ENCODE assay signal across 18 cellular contexts in genomic region chr5:14081791-14082190, GRCh38.
DNase-seq lines count a peak whose midpoint lies in the region; ATAC-seq and TF ChIP-seq lines count a peak whose summit lies in the region.
"Had no signal": no experiment of that assay in that cellular context is flagged by ENCODE, and none has a peak within 500 bp of the region (broad histone marks: within the 10 kb centered on the region; RNA-seq: fewer than 3 reads in every experiment).

No MANE protein-coding gene starts in this region.

- DNase-seq in EH (ENCODE audit: low read depth) (peak; percentile 52), PC-3 (peak; percentile 45), dermis blood vessel endothelial cell (peak; percentile 53), foreskin melanocyte (peak; percentile 19), RKO (ENCODE audit: low spot score) (no peak), PC-9 (no peak), NCI-H1092 (lab: John Stamatoyannopoulos, UW) (no peak)
- no peak for DNase-seq in activated CD4-positive, alpha-beta T cell treated with anti-CD3 and anti-CD28 coated beads for 36 hours
- DNase-seq: CD4-positive, alpha-beta T cell; DMS79; NCI-H1105 treated with DMSO at 0.1 percent for 48 hours; NCI-H187; NCI-H2171; NCI-H82 had no signal

- no peaks in the 10 kb centered on the region for H3K9me3 Mint-ChIP-seq in activated CD4-positive, alpha-beta T cell treated with anti-CD3 and anti-CD28 coated beads for 36 hours (ENCODE audit: low read depth)
- H3K9me3 Mint-ChIP-seq: CD4-positive, alpha-beta T cell had no signal

- no peak overlapping the region for H3K4me3 Mint-ChIP-seq in activated CD4-positive, alpha-beta T cell treated with anti-CD3 and anti-CD28 coated beads for 36 hours
- H3K4me3 Mint-ChIP-seq: CD4-positive, alpha-beta T cell had no signal

- H3K27me3 ChIP-seq in PC-3 (ENCODE audit: low read length) (no peaks in the 10 kb centered on the region), PC-9 (ENCODE audit: insufficient read depth, low read depth) (no peaks in the 10 kb centered on the region)
- H3K27me3 ChIP-seq: SJSA1 had no signal

- CTCF ChIA-PET in PC-3 (lab: Charles Lee) (no interaction called here), PC-9 (lab: Charles Lee) (no interaction called here)
- CTCF ChIA-PET in activated CD4-positive, alpha-beta T cell treated with anti-CD3 and anti-CD28 coated beads for 36 hours (lab: Charles Lee): no interaction called here

- no peak overlapping the region for H3K27ac ChIP-seq in PC-3 (ENCODE audit: low read length)
- H3K27ac ChIP-seq in PC-9: no peak overlapping the region
- H3K27ac ChIP-seq: HL-60, KMS-11, RWPE1, SJSA1 had no signal

- H3K4me2 ChIP-seq in PC-3 (ENCODE audit: low read length) (no peak overlapping the region), PC-9 (no peak overlapping the region)
- H3K4me2 ChIP-seq: KMS-11 had no signal

- H3K27ac Mint-ChIP-seq in activated CD4-positive, alpha-beta T cell treated with anti-CD3 and anti-CD28 coated beads for 36 hours: no peak overlapping the region
- H3K27ac Mint-ChIP-seq: CD4-positive, alpha-beta T cell had no signal

- intact Hi-C loops in PC-3 (cut with micrococcal nuclease) (no loop called here), PC-9 (cut with micrococcal nuclease; ENCODE audit: unreplicated experiment) (no loop called here)
- intact Hi-C loops in activated CD4-positive, alpha-beta T cell treated with anti-CD3 and anti-CD28 coated beads for 36 hours (cut with DNase I, micrococcal nuclease): no loop called here

- H3K9me2 ChIP-seq in PC-3 (replicated peaks; ENCODE audit: low read length): no peaks in the 10 kb centered on the region
- no peaks in the 10 kb centered on the region for H3K9me2 ChIP-seq in PC-9 (ENCODE audit: insufficient read depth)

- H2AFZ ChIP-seq in PC-3 (ENCODE audit: low read length) (no peak overlapping the region), PC-9 (no peak overlapping the region)

- no TSS peak for BruUV-seq in PC-3 (replicated peaks; lab: Mats Ljungman, UMichigan)
- BruUV-seq in PC-9 (replicated peaks; lab: Mats Ljungman, UMichigan): no TSS peak

- TF ChIP-seq CTCF in PC-3 (conservative IDR thresholded peaks at IDR 0.05; ENCODE audit: low read depth, low read length) (no peak), PC-9 (conservative IDR thresholded peaks at IDR 0.05) (no peak)

- no peaks in the 10 kb centered on the region for H3K36me3 ChIP-seq in PC-3 (ENCODE audit: low read depth, low read length)
- no peaks in the 10 kb centered on the region for H3K36me3 ChIP-seq in PC-9 (ENCODE audit: low read depth)
- H3K36me3 ChIP-seq: SJSA1 had no signal

- H3K4me3 ChIP-seq in PC-3 (ENCODE audit: low read length): no peak overlapping the region
- H3K4me3 ChIP-seq in PC-9: no peak overlapping the region
- H3K4me3 ChIP-seq: SJSA1 had no signal

- H3K9me3 ChIP-seq in PC-3 (ENCODE audit: low read length) (no peaks in the 10 kb centered on the region), PC-9 (ENCODE audit: insufficient read depth, low read depth) (no peaks in the 10 kb centered on the region; the same call in 1 of the 2 replicates)
- H3K9me3 ChIP-seq: SJSA1 had no signal

- H3K9ac ChIP-seq in PC-3 (ENCODE audit: low read length): no peak overlapping the region
- H3K9ac ChIP-seq: KMS-11 had no signal

- H3K4me1 ChIP-seq in PC-3 (ENCODE audit: insufficient read depth, low read length) (no peaks in the 10 kb centered on the region), PC-9 (replicated peaks; ENCODE audit: insufficient read depth) (no peaks in the 10 kb centered on the region)
- H3K4me1 ChIP-seq: SJSA1 had no signal

- POLR2A ChIA-PET in PC-3 (lab: Charles Lee; ENCODE audit: unreplicated experiment): no interaction called here
- POLR2A ChIA-PET in PC-9 (lab: Charles Lee; ENCODE audit: unreplicated experiment): no interaction called here
- POLR2A ChIA-PET in activated CD4-positive, alpha-beta T cell treated with anti-CD3 and anti-CD28 coated beads for 36 hours (lab: Charles Lee): no interaction called here

- no peaks in the 10 kb centered on the region for H3K36me3 Mint-ChIP-seq in activated CD4-positive, alpha-beta T cell treated with anti-CD3 and anti-CD28 coated beads for 36 hours (ENCODE audit: low read depth)

- no peaks in the 10 kb centered on the region for H3K27me3 Mint-ChIP-seq in activated CD4-positive, alpha-beta T cell treated with anti-CD3 and anti-CD28 coated beads for 36 hours

- H4K20me1 ChIP-seq in PC-3 (ENCODE audit: low read length) (no peaks in the 10 kb centered on the region), PC-9 (ENCODE audit: insufficient read depth) (no peaks in the 10 kb centered on the region)

- H3K79me2 ChIP-seq in PC-3 (ENCODE audit: low read length) (no peaks in the 10 kb centered on the region), PC-9 (ENCODE audit: low read depth) (no peaks in the 10 kb centered on the region)

- no peak for ATAC-seq in PC-3
- ATAC-seq in activated CD4-positive, alpha-beta T cell treated with anti-CD3 and anti-CD28 coated beads for 36 hours: no peak

- no peaks in the 10 kb centered on the region for H3K4me1 Mint-ChIP-seq in activated CD4-positive, alpha-beta T cell treated with anti-CD3 and anti-CD28 coated beads for 36 hours

- H3F3A ChIP-seq in PC-3 (ENCODE audit: low read length, unreplicated experiment) (no peaks in the 10 kb centered on the region), PC-9 (ENCODE audit: insufficient read depth, low read depth) (no peaks in the 10 kb centered on the region)

Comparison
In these comparisons a context has a peak if more than half of its experiments do, and no peak if none do; other contexts are left out.
1. DNase-seq: peak in EH (single experiment), PC-3 (single experiment), dermis blood vessel endothelial cell (single experiment) and foreskin melanocyte (single experiment); none in RKO (single experiment), PC-9 (0 of 2), NCI-H1092 (single experiment) and activated CD4-positive, alpha-beta T cell treated with anti-CD3 and anti-CD28 coated beads for 36 hours (single experiment).